In the genomic region with DNA sequence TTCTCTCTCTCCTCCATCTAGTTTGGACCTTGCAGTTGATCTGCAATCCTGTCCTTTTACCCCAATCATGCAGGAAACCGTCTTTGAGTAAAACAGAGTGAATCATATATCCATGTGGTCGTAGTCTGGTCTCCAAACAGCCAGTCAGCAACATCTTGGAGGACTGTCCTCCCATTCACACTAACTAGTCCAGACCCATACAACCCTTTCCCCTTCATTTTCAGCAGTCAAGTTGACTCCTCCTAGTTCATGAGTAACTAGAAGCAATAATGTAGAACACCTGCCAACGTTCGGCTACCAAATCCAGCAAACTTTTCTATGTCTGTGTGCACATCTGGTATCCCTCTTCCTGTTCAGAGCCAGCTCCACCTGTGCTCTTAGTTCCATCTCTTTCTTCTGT, we compare ENCODE assay signal across 1 cellular context.
A peak's percentile ranks its signal among the peaks of the same experiment; 100 is the strongest.
TF ChIP-seq lines count a peak whose summit lies in the region.

No MANE protein-coding gene starts in this region.

TF ChIP-seq in IMR-90, 13 proteins besides CTCF, POLR2A, EP300 and RAD21:
- no peak for TF ChIP-seq NFE2L2 (IDR thresholded peaks at IDR 0.05; ENCODE audit: low read depth, low read length)
- no peak for TF ChIP-seq CHD1 (IDR thresholded peaks at IDR 0.05; ENCODE audit: low read depth, low read length)
- TF ChIP-seq MAFK (IDR thresholded peaks at IDR 0.05; ENCODE audit: low read depth, low read length), result 0 out of 2 replicates have a peak, but pooled peaks have one; percentile 1
- no peak for TF ChIP-seq USF2 (IDR thresholded peaks at IDR 0.05; ENCODE audit: low read depth, low read length)
- no peak for TF ChIP-seq FOS (IDR thresholded peaks at IDR 0.05; ENCODE audit: low read depth, low read length)
